Comparison of ENCODE assay signal across 8 cellular contexts in genomic region chr13:25232937-25233515, GRCh38. TPM values are rescaled to one million over a fixed set of nuclear protein-coding genes. Genes with fewer than 3 reads are reported as not detected.
A peak's percentile ranks its signal among the peaks of the same experiment; 100 is the strongest.
DNase-seq lines count a peak whose midpoint lies in the region; ATAC-seq and TF ChIP-seq lines count a peak whose summit lies in the region.

No MANE protein-coding gene starts in this region.

- H3K9me3 Mint-ChIP-seq in MCF 10A (ENCODE audit: unreplicated experiment): no peaks in the 10 kb centered on the region

- H3K27me3 ChIP-seq in mesenchymal stem cell (ENCODE audit: control insufficient read depth in 1 of 2, insufficient read depth in 1 of 2, low read length in 2 of 2): peaks cover 8 to 11% of the 10 kb centered on the region in 2 experiments

- no peak overlapping the region for H4K91ac ChIP-seq in mesenchymal stem cell (ENCODE audit: low read length)

- H3K9ac ChIP-seq in mesenchymal stem cell (ENCODE audit: low read length): no peak overlapping the region

- BruUV-seq in MCF 10A (replicated peaks; lab: Mats Ljungman, UMichigan): no TSS peak

- no peak overlapping the region for H3K4ac ChIP-seq in mesenchymal stem cell (ENCODE audit: low read depth in 1 of 2, low read length in 2 of 2)

- H3K27ac ChIP-seq in mesenchymal stem cell (ENCODE audit: low read length, poor library complexity, severe bottlenecking): no peak overlapping the region

- no peak overlapping the region for H3K14ac ChIP-seq in mesenchymal stem cell (ENCODE audit: low read length in 2 of 2)

- no peak overlapping the region for H3K4me2 ChIP-seq in mesenchymal stem cell (ENCODE audit: low read length, poor library complexity, severe bottlenecking)

- POLR2A ChIA-PET in MCF 10A (lab: Yijun Ruan, JAX): no interaction called here

- H3K23ac ChIP-seq in mesenchymal stem cell (ENCODE audit: low read length in 2 of 2): no peak overlapping the region

- intact Hi-C loops in MCF 10A (cut with micrococcal nuclease): loop anchor here (5.0 kb wide), 2 partner anchors 144 to 339 kb away; no protein-coding TSS in a partner anchor
- intact Hi-C loops in sciatic nerve (cut with DNase I): no loop called here

- no peaks in the 10 kb centered on the region for H3K36me3 Mint-ChIP-seq in MCF 10A (ENCODE audit: insufficient read depth, unreplicated experiment)

- CTCF ChIA-PET in MCF 10A (lab: Yijun Ruan, JAX): interaction anchor here (0.5 to 3.3 kb wide), 17 partner anchors 10 to 964 kb away, joined by 3 to 25 read pairs (median 3); no protein-coding TSS in a partner anchor

- H3K27ac Mint-ChIP-seq in MCF 10A (ENCODE audit: low read depth, unreplicated experiment): no peak overlapping the region

- H3K4me3 ChIP-seq in mesenchymal stem cell (ENCODE audit: insufficient read depth in 1 of 2, low read depth in 1 of 2, low read length in 2 of 2): no peak overlapping the region

- H3K18ac ChIP-seq in mesenchymal stem cell (ENCODE audit: low read depth in 1 of 2, low read length in 2 of 2): no peak overlapping the region

- peak; percentile 59 for ATAC-seq in GM18909 (IDR thresholded peaks at IDR 0.05; ENCODE audit: poor library complexity, unreplicated experiment)
- ATAC-seq in HG03460 (IDR thresholded peaks at IDR 0.05; ENCODE audit: unreplicated experiment): no peak
- no peak for ATAC-seq in HG03457 (IDR thresholded peaks at IDR 0.05; ENCODE audit: unreplicated experiment)
- ATAC-seq in sciatic nerve: no peak

- H2AFZ ChIP-seq in mesenchymal stem cell (ENCODE audit: low read depth, low read length): no peak overlapping the region

- no peak overlapping the region for H3K4me3 Mint-ChIP-seq in MCF 10A (ENCODE audit: unreplicated experiment)

- no peaks in the 10 kb centered on the region for H3K36me3 ChIP-seq in mesenchymal stem cell (ENCODE audit: control insufficient read depth in 1 of 2, insufficient read depth in 2 of 2, low read depth in 1 of 2, low read length in 2 of 2)

- no peak overlapping the region for H2BK120ac ChIP-seq in mesenchymal stem cell (ENCODE audit: low read depth, low read length)

- no peaks in the 10 kb centered on the region for H3K4me1 Mint-ChIP-seq in MCF 10A (ENCODE audit: insufficient read depth, unreplicated experiment)

- DNase-seq in CD1c-positive myeloid dendritic cell (ENCODE audit: extremely low spot score): peak; percentile 56
- peak; percentile 38 for DNase-seq in NCI-H460 (ENCODE audit: extremely low read depth, low read depth)
- peak; percentile 45 for DNase-seq in MCF 10A (ENCODE audit: unreplicated experiment)
- DNase-seq in mesenchymal stem cell: peak; percentile 33
- DNase-seq in sciatic nerve (ENCODE audit: low spot score): no peak

- no peak overlapping the region for H2BK12ac ChIP-seq in mesenchymal stem cell (ENCODE audit: low read length in 2 of 2)

- H2BK5ac ChIP-seq in mesenchymal stem cell (ENCODE audit: low read depth, low read length, poor library complexity, severe bottlenecking): no peak overlapping the region

- TF ChIP-seq CTCF in MCF 10A (IDR thresholded peaks at IDR 0.05; ENCODE audit: unreplicated experiment): peak; percentile 32

- no peak overlapping the region for H4K8ac ChIP-seq in mesenchymal stem cell (ENCODE audit: low read length)

- WGBS in mesenchymal stem cell: 86% methylated on average over 2 of the region's 2 CpGs

- H2BK15ac ChIP-seq in mesenchymal stem cell (ENCODE audit: low read depth, poor library complexity, severe bottlenecking): no peak overlapping the region

- no peaks in the 10 kb centered on the region for H3K9me3 ChIP-seq in mesenchymal stem cell (ENCODE audit: control insufficient read depth, low read length)

- no peaks in the 10 kb centered on the region for H3K79me1 ChIP-seq in mesenchymal stem cell (replicated peaks; ENCODE audit: low read length, poor library complexity, severe bottlenecking)

- H3K4me1 ChIP-seq in mesenchymal stem cell (ENCODE audit: control insufficient read depth, insufficient read depth, low read depth, low read length): no peaks in the 10 kb centered on the region

- peaks cover 16% of the 10 kb centered on the region for H3K27me3 Mint-ChIP-seq in MCF 10A (ENCODE audit: insufficient read depth, unreplicated experiment)

- no peak overlapping the region for H2AK5ac ChIP-seq in mesenchymal stem cell (ENCODE audit: low read length, severe bottlenecking)

RNA-seq across cellular contexts. Expression of gene MTMR6, which starts 54.3 kb away (rescaled TPM):
- 22.3 and 24.0 TPM in 2 replicates for total RNA-seq in NCI-H460 (2014; rRNA removed; shearing (Covaris generic))
- polyA plus RNA-seq in NCI-H460 (2014; cell fraction: nucleus; rRNA removed): 13.0 and 18.5 TPM in 2 replicates
- total RNA-seq in MCF 10A (2022) (21.0 and 21.5 TPM in 2 replicates), sciatic nerve (14.8 TPM)
- 14.3 TPM for polyA plus RNA-seq in mesenchymal stem cell (2013, experiment 1 of 2)
- polyA plus RNA-seq in mesenchymal stem cell (2013, experiment 2 of 2): 15.1 TPM
